In genomic region chr7:151671514-151671913, GRCh38 we compare ENCODE assay signal across 1 cellular context.
A peak's percentile ranks its signal among the peaks of the same experiment; 100 is the strongest.
TF ChIP-seq lines count a peak whose summit lies in the region.

No MANE protein-coding gene starts in this region.

TF ChIP-seq in liver, 16 proteins besides CTCF, POLR2A, EP300 and RAD21 (continued from another document):
- TF ChIP-seq REST (IDR thresholded peaks at IDR 0.05) (no peak), JUND (IDR thresholded peaks at IDR 0.05) (peak in 1 of 2 donors; percentile 57), NR2F2 (IDR thresholded peaks at IDR 0.05) (no peak), ATF3 (IDR thresholded peaks at IDR 0.05) (no peak), TAF1 (conservative IDR thresholded peaks at IDR 0.05) (no peak), HNF4A (conservative IDR thresholded peaks at IDR 0.05) (peak; percentile 33 to 67), ZBTB33 (IDR thresholded peaks at IDR 0.05) (peak; percentile 47), MAX (IDR thresholded peaks at IDR 0.05) (peak; percentile 31), FOXA1 (IDR thresholded peaks at IDR 0.05) (no peak), YY1 (IDR thresholded peaks at IDR 0.05) (no peak), HNF4G (IDR thresholded peaks at IDR 0.05) (no peak), FOXA2 (IDR thresholded peaks at IDR 0.05) (peak; percentile 27)
